In the genomic region with DNA sequence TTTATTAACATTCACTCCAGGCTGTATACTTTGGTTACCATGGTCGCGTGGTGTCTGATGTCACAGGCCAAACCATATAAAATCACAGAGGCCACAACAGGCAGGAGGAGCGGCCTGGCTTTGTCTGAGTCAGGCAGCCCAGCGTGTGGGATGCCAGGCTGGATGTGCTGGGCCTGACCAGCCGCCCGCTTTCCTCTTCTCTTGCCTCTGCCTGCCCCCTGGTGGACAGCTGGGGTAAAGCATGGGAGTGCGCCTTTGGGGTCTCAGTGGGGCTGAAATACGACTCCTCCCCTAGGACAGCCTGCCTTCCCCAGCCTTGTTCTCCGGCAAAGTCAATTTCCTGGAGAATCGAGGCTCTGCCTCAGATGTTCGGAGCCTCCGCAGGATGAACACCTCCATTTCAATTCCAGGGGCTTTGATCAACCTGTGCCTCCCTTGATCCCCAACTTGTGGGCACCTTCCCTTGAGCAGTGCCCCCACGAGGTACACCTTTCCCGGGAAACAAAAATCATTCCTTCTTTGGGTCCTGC, we compare ENCODE assay signal across 8 cellular contexts.
DNase-seq lines count a peak whose midpoint lies in the region; ATAC-seq and TF ChIP-seq lines count a peak whose summit lies in the region.

No MANE protein-coding gene starts in this region.

- peak overlapping the region; percentile 35 for H3K27ac Mint-ChIP-seq in endodermal cell

- H3K4me1 Mint-ChIP-seq in endodermal cell: peaks cover 26% of the 10 kb centered on the region

- peak overlapping the region; percentile 26 for H3K9ac ChIP-seq in endodermal cell (ENCODE audit: extremely low read depth, low read length, poor library complexity, severe bottlenecking)

- H3K27me3 ChIP-seq in endodermal cell (ENCODE audit: control insufficient read depth, insufficient read depth, low read length, poor library complexity, severe bottlenecking): no peaks in the 10 kb centered on the region

- H3K4me3 ChIP-seq in endodermal cell (ENCODE audit: low read length): no peak overlapping the region

- no peaks in the 10 kb centered on the region for H3K9me3 Mint-ChIP-seq in endodermal cell

- H3K9me3 ChIP-seq in endodermal cell (ENCODE audit: control insufficient read depth, low read length): no peaks in the 10 kb centered on the region

- H3K4me3 Mint-ChIP-seq in endodermal cell: no peak overlapping the region

- H3K27ac ChIP-seq in endodermal cell (ENCODE audit: low read depth, low read length): peak overlapping the region; percentile 14

- peak; percentile 88 for ATAC-seq in GM19452 (IDR thresholded peaks at IDR 0.05; ENCODE audit: unreplicated experiment)
- ATAC-seq in HG03571 (IDR thresholded peaks at IDR 0.05; ENCODE audit: unreplicated experiment): peak; percentile 84

- no peaks in the 10 kb centered on the region for H3K36me3 ChIP-seq in endodermal cell (ENCODE audit: control insufficient read depth, insufficient read depth, low read length)

- DNase-seq in AG09319 (ENCODE audit: extremely low read depth, low read depth) (peak; percentile 84), endodermal cell (peak; percentile 99), mucosa of gallbladder (ENCODE audit: low spot score) (peak; percentile 88), NCI-H524 treated with DMSO at 0.1 percent for 48 hours (lab: John Stamatoyannopoulos, UW) (no peak)
- DNase-seq in activated CD4-positive, alpha-beta T cell treated with anti-CD3 and anti-CD28 coated beads, Interleukin-2, amount 50 U/mL, for 4 hours: peak; percentile 81 to 83
- DNase-seq in stimulated activated CD8-positive, alpha-beta memory T cell treated with anti-CD3 and anti-CD28 coated beads, Interleukin-4, amount 100 ng/mL, for 48 hours: peak; percentile 98

- TF ChIP-seq CTCF in AG09319 (IDR thresholded peaks at IDR 0.05; ENCODE audit: low read depth, low read length): peak; percentile 97
- TF ChIP-seq CTCF in endodermal cell (conservative IDR thresholded peaks at IDR 0.05): peak; percentile 99

- no peaks in the 10 kb centered on the region for H3K36me3 Mint-ChIP-seq in endodermal cell (ENCODE audit: low read depth)

- H3K27me3 Mint-ChIP-seq in endodermal cell (ENCODE audit: insufficient read depth): no peaks in the 10 kb centered on the region

- WGBS in endodermal cell (ENCODE audit: insufficient coverage in 1 of 2, insufficient read length in 1 of 2), 2 experiments: 13 to 30% methylated on average over 6 to 14 of the region's 14 CpGs

- H3K4me1 ChIP-seq in endodermal cell (ENCODE audit: control insufficient read depth, insufficient read depth, low read length): peaks cover 4% of the 10 kb centered on the region
